Comparison of ENCODE assay signal across 10 cellular contexts in genomic region chr11:42840856-42841255, GRCh38.
DNase-seq lines count a peak whose midpoint lies in the region; ATAC-seq and TF ChIP-seq lines count a peak whose summit lies in the region.
"Had no signal": no experiment of that assay in that cellular context is flagged by ENCODE, and none has a peak within 500 bp of the region (broad histone marks: within the 10 kb centered on the region; RNA-seq: fewer than 3 reads in every experiment).

No MANE protein-coding gene starts in this region.

- no peak for ATAC-seq in GM18873 (IDR thresholded peaks at IDR 0.05; ENCODE audit: low FRiP score, unreplicated experiment)

- peak overlapping the region; percentile 44 for H3K27ac ChIP-seq in HUES48 (ENCODE audit: low read depth, low read length)

- no peak overlapping the region for H3K9ac ChIP-seq in HUES48 (ENCODE audit: low read depth, low read length)

- H3K4me3 ChIP-seq in HUES48 (ENCODE audit: low read depth, low read length) (no peak overlapping the region), foreskin fibroblast (ENCODE audit: low read depth in 1 of 2, low read length in 2 of 2) (no peak overlapping the region)

- H3K36me3 ChIP-seq in HUES48 (ENCODE audit: control insufficient read depth, insufficient read depth, low read length) = no peaks in the 10 kb centered on the region

- in situ Hi-C loops in G401 (cut with HindIII; ENCODE audit: low sequenced_read_pairs) = no loop called here
- in situ Hi-C loops in GM13976 (cut with MboI; ENCODE audit: low sequenced_read_pairs, unreplicated experiment) = no loop called here

- no peaks in the 10 kb centered on the region for H3K9me3 ChIP-seq in HUES48 (ENCODE audit: control insufficient read depth, insufficient read depth, low read length)

- no peak for TF ChIP-seq CTCF in GM13976 (IDR thresholded peaks at IDR 0.05; ENCODE audit: borderline replicate concordance, control extremely low read depth, extremely low read depth, insufficient read depth, missing control alignments)
- TF ChIP-seq CTCF in foreskin fibroblast (IDR thresholded peaks at IDR 0.05; ENCODE audit: low read depth, low read length) = no peak

- peak; percentile 39 for DNase-seq in astrocyte of the hippocampus (ENCODE audit: low read depth, low spot score)
- peak; percentile 24 for DNase-seq in kidney tubule cell (ENCODE audit: low spot score)
- no peak for DNase-seq in G401 (ENCODE audit: low spot score)
- DNase-seq in GM13976 (ENCODE audit: low spot score) = no peak
- no peak for DNase-seq in foreskin fibroblast
- DNase-seq: CD4-positive, alpha-beta T cell; DMS79; H7 had no signal

- H3K27me3 ChIP-seq in HUES48 (ENCODE audit: control insufficient read depth, insufficient read depth, low read length) = no peaks in the 10 kb centered on the region

- peaks cover 20% of the 10 kb centered on the region for H3K4me1 ChIP-seq in HUES48 (ENCODE audit: control insufficient read depth, insufficient read depth, low read length)

Comparison
In these comparisons a context has a peak if more than half of its experiments do, and no peak if none do; other contexts are left out.
1. DNase-seq: peak in astrocyte of the hippocampus (single experiment) and kidney tubule cell (single experiment); none in G401 (single experiment), GM13976 (single experiment) and foreskin fibroblast (0 of 2).